ENCODE assay signal across 20 cellular contexts in the genomic region with DNA sequence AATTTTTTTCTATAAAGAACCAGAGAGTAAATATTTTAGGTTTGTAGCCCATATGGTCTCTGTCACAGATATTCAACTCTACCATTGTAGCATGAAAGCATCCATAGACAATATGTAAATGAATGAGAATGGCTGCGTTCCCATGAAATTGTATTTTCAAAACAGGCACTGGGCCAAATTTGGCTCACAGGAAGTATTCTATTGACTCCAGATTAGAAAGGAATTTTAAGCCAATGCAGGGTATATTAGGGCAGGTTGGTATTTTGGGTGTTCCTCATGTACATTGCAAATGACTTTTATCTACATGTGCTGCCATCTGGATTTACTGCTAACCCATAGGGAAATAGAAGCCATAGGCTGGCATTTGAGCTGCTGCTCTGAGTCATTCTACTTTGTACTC.
DNase-seq lines count a peak whose midpoint lies in the region; ATAC-seq lines count a peak whose summit lies in the region.
"Had no signal": no experiment of that assay in that cellular context is flagged by ENCODE, and none has a peak within 500 bp of the region (broad histone marks: within the 10 kb centered on the region; RNA-seq: fewer than 3 reads in every experiment).

No MANE protein-coding gene starts in this region.

- DNase-seq in NOMO-1 treated with DMSO at 0.1 percent for 48 hours (lab: John Stamatoyannopoulos, UW; ENCODE audit: unreplicated experiment) = peak; percentile 5
- no peak for DNase-seq in NOMO-1 (lab: John Stamatoyannopoulos, UW; ENCODE audit: unreplicated experiment in 2 of 2)
- peak; percentile 1 for DNase-seq in MV-4-11 (lab: John Stamatoyannopoulos, UW)
- DNase-seq in NCI-H69 (lab: John Stamatoyannopoulos, UW) = peak; percentile 74
- no peak for DNase-seq in NCI-H345 (lab: John Stamatoyannopoulos, UW)
- DNase-seq in NCI-H1930 (lab: John Stamatoyannopoulos, UW) = no peak
- DNase-seq: ACHN; BE2C; C1 segment of cervical spinal cord; CD4-positive, CD25-positive, alpha-beta regulatory T cell; CD8-positive, alpha-beta memory T cell; COR-L47; DMS153; DMS79; GF-D8; GOT3; H7 had no signal

- ATAC-seq in GM18858 (IDR thresholded peaks at IDR 0.05; ENCODE audit: unreplicated experiment) = no peak
- ATAC-seq: HCT116, HepG2 had no signal

Comparison
In these comparisons a context has a peak if more than half of its experiments do, and no peak if none do; other contexts are left out.
1. DNase-seq: peak in NOMO-1 treated with DMSO at 0.1 percent for 48 hours (single experiment), MV-4-11 (single experiment) and NCI-H69 (single experiment); none in NOMO-1 (0 of 2), NCI-H345 (single experiment) and NCI-H1930 (0 of 2).